17 cellular contexts compared by ENCODE assay signal in genomic region chr1:36111151-36111550, GRCh38. TPM values are rescaled to one million over a fixed set of nuclear protein-coding genes. Genes with fewer than 3 reads are reported as not detected.
"Had no signal": no experiment of that assay in that cellular context is flagged by ENCODE, and none has a peak within 500 bp of the region (broad histone marks: within the 10 kb centered on the region; RNA-seq: fewer than 3 reads in every experiment).

No MANE protein-coding gene starts in this region.

- H3K4me1 Mint-ChIP-seq: activated B cell treated with CpG ODN at 0.5 μM for 24 hours had no signal

- ATAC-seq: gastroesophageal sphincter, left colon, lower lobe of right lung had no signal

- H3K4me3 ChIP-seq: ascending aorta, gastroesophageal sphincter, lower lobe of right lung, suprapubic skin, upper lobe of left lung had no signal

- H3K9me3 Mint-ChIP-seq: activated B cell treated with CpG ODN at 0.5 μM for 24 hours, naive B cell had no signal

- H3K27ac Mint-ChIP-seq: activated B cell treated with CpG ODN at 0.5 μM for 24 hours had no signal

- H3K27me3 ChIP-seq: ascending aorta, gastroesophageal sphincter, suprapubic skin, upper lobe of left lung had no signal

- H3K9me3 ChIP-seq: ascending aorta, gastroesophageal sphincter, lower lobe of right lung, SK-N-SH, suprapubic skin, upper lobe of left lung had no signal

- H3K36me3 Mint-ChIP-seq: naive B cell had no signal

- H3K4me3 Mint-ChIP-seq: activated B cell treated with CpG ODN at 0.5 μM for 24 hours, naive B cell had no signal

- DNase-seq: activated B cell treated with CpG ODN at 0.5 μM for 24 hours; activated CD4-positive, alpha-beta T cell treated with anti-CD3 and anti-CD28 coated beads for 48 hours; activated effector memory CD4-positive, alpha-beta T cell treated with anti-CD3 and anti-CD28 coated beads, Interleukin-2, amount 50 U/mL, for 16 hours; left colon; lower lobe of right lung; naive B cell; nucleus accumbens; SHP77; SK-N-SH; stimulated activated CD4-positive, alpha-beta T cell treated with anti-CD3 and anti-CD28 coated beads, Interleukin-4, amount 100 ng/mL, for 1 hour; stimulated activated naive CD4-positive, alpha-beta T cell treated with Interleukin-2 at 50 U/mL for 16 hours; upper lobe of left lung had no signal

- H3K36me3 ChIP-seq: ascending aorta, gastroesophageal sphincter, lower lobe of right lung, suprapubic skin, upper lobe of left lung had no signal

- H3K27ac ChIP-seq: ascending aorta, gastroesophageal sphincter, lower lobe of right lung, suprapubic skin, upper lobe of left lung had no signal

- H3K27me3 Mint-ChIP-seq: activated B cell treated with CpG ODN at 0.5 μM for 24 hours had no signal

RNA-seq across cellular contexts. Expression of gene COL8A2, which starts 13.9 kb away (rescaled TPM):
- total RNA-seq: T-helper 1 cell treated with Interleukin-12 subunit alpha and Interleukin-12 subunit beta and Interleukin-4 antibody, amounts not matched to agents 30 ng/mL and 1 ng/mL, for 36 hours had no signal

RNA-seq across cellular contexts. Expression of gene TEKT2, which starts 27.3 kb away (rescaled TPM):
- total RNA-seq: activated B cell treated with CpG ODN at 0.5 μM for 24 hours, ascending aorta, left colon, posterior vena cava had no signal
